In genomic region chr3:114056130-114057010, GRCh38 we compare ENCODE assay signal across 8 cellular contexts. TPM values are rescaled to one million over a fixed set of nuclear protein-coding genes. Genes with fewer than 3 reads are reported as not detected.
DNase-seq lines count a peak whose midpoint lies in the region; ATAC-seq, FAIRE-seq and TF ChIP-seq lines count a peak whose summit lies in the region.

Gene CCDC191 (minus strand): TSS chr3:114056526. CDS start chr3:114056466, 60 bp downstream.
Gene QTRT2 (plus strand): TSS chr3:114056737. CDS start chr3:114065258, 8,521 bp downstream.

- no peaks in the 10 kb centered on the region for H3K36me3 ChIP-seq in aorta (ENCODE audit: control insufficient read depth in 1 of 2, insufficient read depth in 2 of 2, low read length in 1 of 2)

- DNase-seq in GM18507 (ENCODE audit: extremely low spot score, insufficient read length, low read depth) = peak; percentile 91
- peak; percentile 98 for DNase-seq in NCI-H1930 (lab: John Stamatoyannopoulos, UW)
- peak; percentile 99 for DNase-seq in T-helper 22 cell (ENCODE audit: low read depth)
- peak; percentile 99 for DNase-seq in astrocyte of the cerebellum (ENCODE audit: low read depth)
- DNase-seq in hepatic stellate cell (ENCODE audit: low spot score) = peak; percentile 87
- DNase-seq in putamen (ENCODE audit: low spot score) = peak; percentile 99
- peak; percentile 99 for DNase-seq in aorta

- in situ Hi-C loops in astrocyte of the cerebellum (cut with HindIII; ENCODE audit: low sequenced_read_pairs) = no loop called here

- H3K27me3 ChIP-seq in aorta (ENCODE audit: control insufficient read depth in 1 of 2, insufficient read depth in 2 of 2, low read length in 1 of 2) = no peaks in the 10 kb centered on the region

- 0% methylated on average over 49 of the region's 49 CpGs for WGBS in aorta, 2 donors

- H3K27ac ChIP-seq in aorta (ENCODE audit: low read depth in 1 of 2, low read length in 2 of 2) = peak within 1 kb of the TSS in 1 of 2 donors; percentile 72

- H3K9me3 ChIP-seq in aorta (ENCODE audit: control insufficient read depth, low read length) = no peaks in the 10 kb centered on the region

- H3K4me3 ChIP-seq in astrocyte of the cerebellum (ENCODE audit: low read depth, low read length) (peak within 1 kb of the TSS; percentile 68), aorta (ENCODE audit: low read length in 2 of 2) (peak within 1 kb of the TSS; percentile 81 to 88)

- intact Hi-C loops in aorta (cut with DNase I) = loop anchor here (2.0 to 5.0 kb wide), 3 partner anchors 96 to 309 kb away; partner anchors contain the start of genes ATP6V1A (in 1 of the 2), NAA50 (in 1 of the 2) and ZDHHC23 (in 1 of the 2)

- H3K4me1 ChIP-seq in aorta (ENCODE audit: control insufficient read depth in 1 of 2, insufficient read depth in 2 of 2, low read length in 2 of 2) = peaks cover 0 to 2% of the 10 kb centered on the region in 2 donors

- peak; percentile 95 for ATAC-seq in HG02973 (IDR thresholded peaks at IDR 0.05; ENCODE audit: unreplicated experiment)
- ATAC-seq in aorta (ENCODE audit: low FRiP score) = peak; percentile 100

- no peak for TF ChIP-seq CTCF in astrocyte of the cerebellum (IDR thresholded peaks at IDR 0.05; ENCODE audit: low read depth, low read length, missing control alignments)

- peak; percentile 100 for FAIRE-seq in GM18507 (lab: Jason Lieb, UNC)

RNA-seq across cellular contexts. Expression of gene CCDC191, which starts in this region (rescaled TPM):
- total RNA-seq in aorta = 1 to 10 TPM; 2.6 to 8.6 TPM
- 1 to 10 TPM; 1.4 to 3.1 TPM for polyA plus RNA-seq in aorta

RNA-seq across cellular contexts. Expression of gene QTRT2, which starts in this region (rescaled TPM):
- total RNA-seq in aorta = 10 to 100 TPM; 16.2 to 23.4 TPM
- 1 to 10 TPM; 4.5 to 4.6 TPM for polyA plus RNA-seq in aorta
